1 cellular context compared by ENCODE assay signal in genomic region chr20:25223179-25223661, GRCh38.
TF ChIP-seq lines count a peak whose summit lies in the region.

No MANE protein-coding gene starts in this region.

TF ChIP-seq in HepG2, 621 proteins besides CTCF, POLR2A, EP300 and RAD21 (continued from another document):
- TF ChIP-seq ARID5B (CRISPR knock-in tag; IDR thresholded peaks at IDR 0.05) (0 out of 2 replicates have a peak, but pooled peaks have one; percentile 42), MNT (IDR thresholded peaks at IDR 0.05) (no peak), GTF3A (CRISPR knock-in tag; conservative IDR thresholded peaks at IDR 0.05) (no peak), YEATS4 (CRISPR knock-in tag; IDR thresholded peaks at IDR 0.05; ENCODE audit: borderline replicate concordance) (peak; percentile 45; the same call in 1 of the 2 replicates), TOPORS (CRISPR knock-in tag; IDR thresholded peaks at IDR 0.05) (no peak), BCL6 (CRISPR knock-in tag; IDR thresholded peaks at IDR 0.05) (no peak), THRA (CRISPR knock-in tag; IDR thresholded peaks at IDR 0.05; ENCODE audit: borderline replicate concordance) (peak; percentile 40; the same call in 1 of the 2 replicates), ZNF782 (CRISPR knock-in tag; IDR thresholded peaks at IDR 0.05; ENCODE audit: borderline replicate concordance) (no peak), NR2F6 (IDR thresholded peaks at IDR 0.05) (no peak), NR2F6 (CRISPR knock-in tag; IDR thresholded peaks at IDR 0.05) (0 out of 2 replicates have a peak, but pooled peaks have one; percentile 37), HOMEZ (CRISPR knock-in tag; IDR thresholded peaks at IDR 0.05; ENCODE audit: low read depth) (peak; percentile 28; the same call in 1 of the 2 replicates), HDAC1 (CRISPR knock-in tag; IDR thresholded peaks at IDR 0.05) (peak; percentile 50), SIX1 (CRISPR knock-in tag; IDR thresholded peaks at IDR 0.05; ENCODE audit: borderline replicate concordance) (no peak), CBX5 (CRISPR knock-in tag; IDR thresholded peaks at IDR 0.05; ENCODE audit: borderline replicate concordance) (peak; percentile 90; the same call in 1 of the 2 replicates), ZNF276 (CRISPR knock-in tag; IDR thresholded peaks at IDR 0.05; ENCODE audit: low read depth) (no peak), ELF1 (CRISPR knock-in tag; IDR thresholded peaks at IDR 0.05) (0 out of 2 replicates have a peak, but pooled peaks have one; percentile 34), ZBTB43 (CRISPR knock-in tag; conservative IDR thresholded peaks at IDR 0.05) (no peak), ZMYM2 (CRISPR knock-in tag; IDR thresholded peaks at IDR 0.05) (no peak), UBTF (CRISPR knock-in tag; IDR thresholded peaks at IDR 0.05) (0 out of 2 replicates have a peak, but pooled peaks have one; percentile 32), ZNF468 (CRISPR knock-in tag; IDR thresholded peaks at IDR 0.05) (no peak), TARDBP (CRISPR knock-in tag; IDR thresholded peaks at IDR 0.05) (no peak), GPN1 (CRISPR knock-in tag; IDR thresholded peaks at IDR 0.05; ENCODE audit: borderline replicate concordance) (peak; percentile 17; the same call in 1 of the 2 replicates), GATA4 (IDR thresholded peaks at IDR 0.05; ENCODE audit: borderline replicate concordance, low read depth) (no peak), DRAP1 (CRISPR knock-in tag; IDR thresholded peaks at IDR 0.05) (peak; percentile 36; the same call in 1 of the 2 replicates), REST (IDR thresholded peaks at IDR 0.05; ENCODE audit: borderline replicate concordance in 1 of 2, low read depth in 1 of 2, low read length in 2 of 2) (no peak), FOXO1 (CRISPR knock-in tag; IDR thresholded peaks at IDR 0.05) (peak; percentile 44; the same call in 1 of the 2 replicates), PAXIP1 (CRISPR knock-in tag; conservative IDR thresholded peaks at IDR 0.05) (peak; percentile 11; the same call in 1 of the 2 replicates), FOSL1 (CRISPR knock-in tag; IDR thresholded peaks at IDR 0.05; ENCODE audit: borderline replicate concordance) (no peak), ETV5 (CRISPR knock-in tag; IDR thresholded peaks at IDR 0.05; ENCODE audit: borderline replicate concordance) (peak; percentile 50; the same call in 1 of the 2 replicates), RXRB (CRISPR knock-in tag; IDR thresholded peaks at IDR 0.05; ENCODE audit: borderline replicate concordance) (0 out of 2 replicates have a peak, but pooled peaks have one; percentile 35), NPAS2 (CRISPR knock-in tag; IDR thresholded peaks at IDR 0.05; ENCODE audit: borderline replicate concordance) (no peak), RFX1 (IDR thresholded peaks at IDR 0.05) (no peak), MIXL1 (CRISPR knock-in tag; IDR thresholded peaks at IDR 0.05) (no peak)
